Comparison of ENCODE assay signal across 1 cellular context in the genomic region with DNA sequence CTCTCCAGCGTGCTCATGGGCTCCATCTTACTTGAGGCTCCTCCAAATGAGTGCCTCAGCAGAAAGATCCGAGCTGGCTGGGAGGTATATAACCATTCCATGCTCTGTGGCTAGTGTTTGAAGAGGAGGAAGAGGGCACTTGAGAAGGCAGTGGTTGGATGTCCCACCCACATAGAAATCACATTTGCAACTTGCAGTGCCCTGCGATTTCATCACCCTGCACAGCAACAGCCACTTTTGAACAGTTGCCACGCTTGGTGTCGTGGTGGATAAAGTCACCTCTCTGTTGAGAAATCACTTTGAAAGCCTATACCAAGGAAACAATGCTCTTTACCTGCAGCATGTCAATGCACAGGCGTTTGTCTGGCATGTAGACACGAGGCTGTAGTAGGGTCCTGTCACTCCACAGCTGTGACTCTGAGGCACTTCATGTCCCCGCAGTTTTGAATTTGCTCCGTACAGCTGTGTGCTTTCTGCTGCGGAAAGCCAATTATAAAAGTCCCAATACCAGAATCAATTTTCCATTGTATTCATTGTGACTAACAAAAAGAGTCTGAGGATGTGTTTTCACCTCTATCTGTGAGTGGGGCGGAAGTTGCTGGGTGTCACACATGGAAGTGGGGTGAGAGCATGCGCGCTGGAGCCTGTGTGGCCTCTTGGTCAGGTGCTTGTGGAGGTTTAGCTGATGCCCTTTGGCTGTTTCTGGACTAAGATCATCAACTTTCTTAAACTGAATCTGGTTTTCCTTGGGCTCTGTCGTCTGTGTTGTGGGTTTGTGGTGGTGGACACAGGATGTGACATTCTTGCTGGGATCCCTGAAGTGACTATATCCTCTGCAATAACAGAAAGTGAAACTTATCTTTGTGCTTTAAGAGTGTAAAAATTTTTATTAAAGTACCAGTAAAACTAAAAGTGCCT.
A peak's percentile ranks its signal among the peaks of the same experiment; 100 is the strongest.
TF ChIP-seq lines count a peak whose summit lies in the region.

No MANE protein-coding gene starts in this region.

TF ChIP-seq in HepG2, 621 proteins besides CTCF, POLR2A, EP300 and RAD21:
- TF ChIP-seq ZNF317 (CRISPR knock-in tag; IDR thresholded peaks at IDR 0.05), result no peak
- no peak for TF ChIP-seq RCOR2 (CRISPR knock-in tag; IDR thresholded peaks at IDR 0.05)
- TF ChIP-seq, protein P1, sequence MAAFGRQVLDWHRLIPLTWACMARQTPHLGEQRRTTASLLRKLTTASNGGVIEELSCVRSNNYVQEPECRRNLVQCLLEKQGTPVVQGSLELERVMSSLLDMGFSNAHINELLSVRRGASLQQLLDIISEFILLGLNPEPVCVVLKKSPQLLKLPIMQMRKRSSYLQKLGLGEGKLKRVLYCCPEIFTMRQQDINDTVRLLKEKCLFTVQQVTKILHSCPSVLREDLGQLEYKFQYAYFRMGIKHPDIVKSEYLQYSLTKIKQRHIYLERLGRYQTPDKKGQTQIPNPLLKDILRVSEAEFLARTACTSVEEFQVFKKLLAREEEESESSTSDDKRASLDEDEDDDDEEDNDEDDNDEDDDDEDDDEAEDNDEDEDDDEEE (CRISPR knock-in tag; IDR thresholded peaks at IDR 0.05), result no peak
- no peak for TF ChIP-seq TAF1 (CRISPR knock-in tag; IDR thresholded peaks at IDR 0.05)
- TF ChIP-seq ZNF510 (CRISPR knock-in tag; IDR thresholded peaks at IDR 0.05; ENCODE audit: low read depth), result no peak
- no peak for TF ChIP-seq ZNF331 (CRISPR knock-in tag; IDR thresholded peaks at IDR 0.05)
- TF ChIP-seq MXD4 (CRISPR knock-in tag; IDR thresholded peaks at IDR 0.05), result no peak
- TF ChIP-seq FOXC1 (CRISPR knock-in tag; IDR thresholded peaks at IDR 0.05; ENCODE audit: borderline replicate concordance), result no peak
- TF ChIP-seq SP1 (IDR thresholded peaks at IDR 0.05), result no peak
- no peak for TF ChIP-seq SP1 (CRISPR knock-in tag; IDR thresholded peaks at IDR 0.05)
- TF ChIP-seq, protein P2, sequence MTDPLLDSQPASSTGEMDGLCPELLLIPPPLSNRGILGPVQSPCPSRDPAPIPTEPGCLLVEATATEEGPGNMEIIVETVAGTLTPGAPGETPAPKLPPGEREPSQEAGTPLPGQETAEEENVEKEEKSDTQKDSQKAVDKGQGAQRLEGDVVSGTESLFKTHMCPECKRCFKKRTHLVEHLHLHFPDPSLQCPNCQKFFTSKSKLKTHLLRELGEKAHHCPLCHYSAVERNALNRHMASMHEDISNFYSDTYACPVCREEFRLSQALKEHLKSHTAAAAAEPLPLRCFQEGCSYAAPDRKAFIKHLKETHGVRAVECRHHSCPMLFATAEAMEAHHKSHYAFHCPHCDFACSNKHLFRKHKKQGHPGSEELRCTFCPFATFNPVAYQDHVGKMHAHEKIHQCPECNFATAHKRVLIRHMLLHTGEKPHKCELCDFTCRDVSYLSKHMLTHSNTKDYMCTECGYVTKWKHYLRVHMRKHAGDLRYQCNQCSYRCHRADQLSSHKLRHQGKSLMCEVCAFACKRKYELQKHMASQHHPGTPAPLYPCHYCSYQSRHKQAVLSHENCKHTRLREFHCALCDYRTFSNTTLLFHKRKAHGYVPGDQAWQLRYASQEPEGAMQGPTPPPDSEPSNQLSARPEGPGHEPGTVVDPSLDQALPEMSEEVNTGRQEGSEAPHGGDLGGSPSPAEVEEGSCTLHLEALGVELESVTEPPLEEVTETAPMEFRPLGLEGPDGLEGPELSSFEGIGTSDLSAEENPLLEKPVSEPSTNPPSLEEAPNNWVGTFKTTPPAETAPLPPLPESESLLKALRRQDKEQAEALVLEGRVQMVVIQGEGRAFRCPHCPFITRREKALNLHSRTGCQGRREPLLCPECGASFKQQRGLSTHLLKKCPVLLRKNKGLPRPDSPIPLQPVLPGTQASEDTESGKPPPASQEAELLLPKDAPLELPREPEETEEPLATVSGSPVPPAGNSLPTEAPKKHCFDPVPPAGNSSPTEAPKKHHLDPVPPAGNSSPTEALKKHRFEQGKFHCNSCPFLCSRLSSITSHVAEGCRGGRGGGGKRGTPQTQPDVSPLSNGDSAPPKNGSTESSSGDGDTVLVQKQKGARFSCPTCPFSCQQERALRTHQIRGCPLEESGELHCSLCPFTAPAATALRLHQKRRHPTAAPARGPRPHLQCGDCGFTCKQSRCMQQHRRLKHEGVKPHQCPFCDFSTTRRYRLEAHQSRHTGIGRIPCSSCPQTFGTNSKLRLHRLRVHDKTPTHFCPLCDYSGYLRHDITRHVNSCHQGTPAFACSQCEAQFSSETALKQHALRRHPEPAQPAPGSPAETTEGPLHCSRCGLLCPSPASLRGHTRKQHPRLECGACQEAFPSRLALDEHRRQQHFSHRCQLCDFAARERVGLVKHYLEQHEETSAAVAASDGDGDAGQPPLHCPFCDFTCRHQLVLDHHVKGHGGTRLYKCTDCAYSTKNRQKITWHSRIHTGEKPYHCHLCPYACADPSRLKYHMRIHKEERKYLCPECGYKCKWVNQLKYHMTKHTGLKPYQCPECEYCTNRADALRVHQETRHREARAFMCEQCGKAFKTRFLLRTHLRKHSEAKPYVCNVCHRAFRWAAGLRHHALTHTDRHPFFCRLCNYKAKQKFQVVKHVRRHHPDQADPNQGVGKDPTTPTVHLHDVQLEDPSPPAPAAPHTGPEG (CRISPR knock-in tag; IDR thresholded peaks at IDR 0.05), result no peak
- TF ChIP-seq, protein P3, sequence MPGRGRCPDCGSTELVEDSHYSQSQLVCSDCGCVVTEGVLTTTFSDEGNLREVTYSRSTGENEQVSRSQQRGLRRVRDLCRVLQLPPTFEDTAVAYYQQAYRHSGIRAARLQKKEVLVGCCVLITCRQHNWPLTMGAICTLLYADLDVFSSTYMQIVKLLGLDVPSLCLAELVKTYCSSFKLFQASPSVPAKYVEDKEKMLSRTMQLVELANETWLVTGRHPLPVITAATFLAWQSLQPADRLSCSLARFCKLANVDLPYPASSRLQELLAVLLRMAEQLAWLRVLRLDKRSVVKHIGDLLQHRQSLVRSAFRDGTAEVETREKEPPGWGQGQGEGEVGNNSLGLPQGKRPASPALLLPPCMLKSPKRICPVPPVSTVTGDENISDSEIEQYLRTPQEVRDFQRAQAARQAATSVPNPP (CRISPR knock-in tag; IDR thresholded peaks at IDR 0.05), result no peak
- TF ChIP-seq E2F2 (CRISPR knock-in tag; IDR thresholded peaks at IDR 0.05; ENCODE audit: borderline replicate concordance), result no peak
- TF ChIP-seq CEBPB (IDR thresholded peaks at IDR 0.05; ENCODE audit: borderline replicate concordance, low read depth, low read length), result peak; percentile 28; the same call in 1 of the 2 replicates
- no peak for TF ChIP-seq CCAR2 (optimal IDR thresholded peaks at IDR 0.05; ENCODE audit: low read depth, low read length)
- no peak for TF ChIP-seq ZNF562 (CRISPR knock-in tag; IDR thresholded peaks at IDR 0.05; ENCODE audit: borderline replicate concordance)
- TF ChIP-seq RAD51 (IDR thresholded peaks at IDR 0.05; ENCODE audit: borderline replicate concordance), result no peak
- TF ChIP-seq TCF12 (IDR thresholded peaks at IDR 0.05), result no peak
- TF ChIP-seq TCF12 (CRISPR knock-in tag; IDR thresholded peaks at IDR 0.05), result no peak
- no peak for TF ChIP-seq HDAC6 (IDR thresholded peaks at IDR 0.05; ENCODE audit: low read depth, low read length)
- TF ChIP-seq, protein P4, sequence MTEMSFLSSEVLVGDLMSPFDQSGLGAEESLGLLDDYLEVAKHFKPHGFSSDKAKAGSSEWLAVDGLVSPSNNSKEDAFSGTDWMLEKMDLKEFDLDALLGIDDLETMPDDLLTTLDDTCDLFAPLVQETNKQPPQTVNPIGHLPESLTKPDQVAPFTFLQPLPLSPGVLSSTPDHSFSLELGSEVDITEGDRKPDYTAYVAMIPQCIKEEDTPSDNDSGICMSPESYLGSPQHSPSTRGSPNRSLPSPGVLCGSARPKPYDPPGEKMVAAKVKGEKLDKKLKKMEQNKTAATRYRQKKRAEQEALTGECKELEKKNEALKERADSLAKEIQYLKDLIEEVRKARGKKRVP (CRISPR knock-in tag; IDR thresholded peaks at IDR 0.05), result peak in 1 of 2 experiments; percentile 18; a peak in 1 of 4 replicates
- TF ChIP-seq ZNF607 (CRISPR knock-in tag; IDR thresholded peaks at IDR 0.05; ENCODE audit: borderline replicate concordance), result no peak
- no peak for TF ChIP-seq ZNF580 (CRISPR knock-in tag; IDR thresholded peaks at IDR 0.05; ENCODE audit: borderline replicate concordance, low read depth)
- TF ChIP-seq, protein P5, sequence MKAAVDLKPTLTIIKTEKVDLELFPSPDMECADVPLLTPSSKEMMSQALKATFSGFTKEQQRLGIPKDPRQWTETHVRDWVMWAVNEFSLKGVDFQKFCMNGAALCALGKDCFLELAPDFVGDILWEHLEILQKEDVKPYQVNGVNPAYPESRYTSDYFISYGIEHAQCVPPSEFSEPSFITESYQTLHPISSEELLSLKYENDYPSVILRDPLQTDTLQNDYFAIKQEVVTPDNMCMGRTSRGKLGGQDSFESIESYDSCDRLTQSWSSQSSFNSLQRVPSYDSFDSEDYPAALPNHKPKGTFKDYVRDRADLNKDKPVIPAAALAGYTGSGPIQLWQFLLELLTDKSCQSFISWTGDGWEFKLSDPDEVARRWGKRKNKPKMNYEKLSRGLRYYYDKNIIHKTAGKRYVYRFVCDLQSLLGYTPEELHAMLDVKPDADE (CRISPR knock-in tag; IDR thresholded peaks at IDR 0.05), result no peak
- TF ChIP-seq ZBTB38 (CRISPR knock-in tag; IDR thresholded peaks at IDR 0.05), result no peak
- 0 out of 2 replicates have a peak, but pooled peaks have one; percentile 18 for TF ChIP-seq POLR2G (IDR thresholded peaks at IDR 0.05; ENCODE audit: low read depth, low read length)
- no peak for TF ChIP-seq MEF2D (CRISPR knock-in tag; IDR thresholded peaks at IDR 0.05)
- TF ChIP-seq ZNF572 (CRISPR knock-in tag; IDR thresholded peaks at IDR 0.05), result no peak
- no peak for TF ChIP-seq MBNL3 (CRISPR knock-in tag; conservative IDR thresholded peaks at IDR 0.05)
TF ChIP-seq in HepG2: peak in this region for 3.
